Comparison of ENCODE assay signal across 19 cellular contexts in the genomic region with DNA sequence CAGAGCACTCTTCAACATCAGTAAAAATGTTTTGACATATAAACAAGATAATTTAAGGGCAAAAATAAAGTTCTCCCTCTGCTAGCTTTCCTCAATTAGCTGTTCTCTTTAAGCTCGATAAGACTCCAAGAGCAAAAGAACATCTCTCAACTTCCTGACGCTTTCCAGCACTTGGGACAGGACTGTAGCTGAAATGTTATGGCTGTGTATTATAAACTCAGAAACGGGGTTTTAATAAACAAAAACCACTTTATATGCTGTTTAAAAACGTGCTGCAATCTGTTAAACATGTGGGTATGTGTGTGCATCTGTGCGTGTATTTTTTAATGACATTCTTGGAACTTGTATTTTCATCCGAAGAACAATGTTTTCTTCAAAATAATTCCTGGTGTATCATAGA.
A peak's percentile ranks its signal among the peaks of the same experiment; 100 is the strongest.
DNase-seq lines count a peak whose midpoint lies in the region; ATAC-seq, FAIRE-seq and TF ChIP-seq lines count a peak whose summit lies in the region.
"Had no signal": no experiment of that assay in that cellular context is flagged by ENCODE, and none has a peak within 500 bp of the region (broad histone marks: within the 10 kb centered on the region; RNA-seq: fewer than 3 reads in every experiment).

No MANE protein-coding gene starts in this region.

- H3K27ac ChIP-seq in GM23248 (no peak overlapping the region), PC-9 (no peak overlapping the region)
- H3K27ac ChIP-seq: C4-2B had no signal

- CTCF ChIA-PET in PC-9 (lab: Charles Lee), result no interaction called here

- no peaks in the 10 kb centered on the region for H3K36me3 ChIP-seq in GM23248 (ENCODE audit: low read depth)
- H3K36me3 ChIP-seq in PC-9 (ENCODE audit: low read depth), result no peaks in the 10 kb centered on the region
- H3K36me3 ChIP-seq: BE2C had no signal

- no peak overlapping the region for H3K4me3 ChIP-seq in GM23248
- H3K4me3 ChIP-seq in PC-9, result no peak overlapping the region
- H3K4me3 ChIP-seq in fibroblast of villous mesenchyme (ENCODE audit: low read depth, low read length), result no peak overlapping the region
- H3K4me3 ChIP-seq: GM23338 had no signal

- DNase-seq in GM23248 (no peak), PC-9 (no peak), fibroblast of villous mesenchyme (ENCODE audit: low read depth) (peak; percentile 81), HTR-8/SVneo (ENCODE audit: insufficient read length, low spot score) (no peak), NCI-H146 (lab: John Stamatoyannopoulos, UW) (no peak)
- DNase-seq: BE2C; CD4-positive, alpha-beta memory T cell; DMS153; DMS79 treated with DMSO at 0.1 percent for 48 hours; EL; H7 had no signal

- H3K9me2 ChIP-seq in GM23248 (ENCODE audit: insufficient read depth) (no peaks in the 10 kb centered on the region), PC-9 (ENCODE audit: insufficient read depth) (no peaks in the 10 kb centered on the region)

- H3K9ac ChIP-seq in GM23248, result no peak overlapping the region

- H2AFZ ChIP-seq in GM23248 (peak overlapping the region; percentile 48), PC-9 (peak overlapping the region; percentile 52; the same call in 1 of the 2 replicates)
- H2AFZ ChIP-seq: GM23338 had no signal

- H3K4me2 ChIP-seq in GM23248 (ENCODE audit: unreplicated experiment), result no peak overlapping the region
- H3K4me2 ChIP-seq in PC-9, result no peak overlapping the region
- H3K4me2 ChIP-seq: GM23338 had no signal

- no peaks in the 10 kb centered on the region for H3K79me2 ChIP-seq in GM23248 (ENCODE audit: insufficient read depth)
- H3K79me2 ChIP-seq in PC-9 (ENCODE audit: low read depth), result no peaks in the 10 kb centered on the region

- POLR2A ChIA-PET in PC-9 (lab: Charles Lee; ENCODE audit: unreplicated experiment), result interaction anchor here (0.7 kb wide), 1 partner anchor 26 kb away, joined by 6 read pairs; no protein-coding TSS in a partner anchor

- H4K20me1 ChIP-seq in GM23248 (ENCODE audit: insufficient read depth) (no peaks in the 10 kb centered on the region), PC-9 (ENCODE audit: insufficient read depth) (no peaks in the 10 kb centered on the region)

- no TSS peak for BruUV-seq in PC-9 (replicated peaks; lab: Mats Ljungman, UMichigan)

- intact Hi-C loops in PC-9 (cut with micrococcal nuclease; ENCODE audit: unreplicated experiment), result no loop called here

- H3K4me1 ChIP-seq in GM23248 (ENCODE audit: insufficient read depth) (no peaks in the 10 kb centered on the region), PC-9 (replicated peaks; ENCODE audit: insufficient read depth) (no peaks in the 10 kb centered on the region)
- H3K4me1 ChIP-seq: BE2C had no signal

- WGBS in GM23248 (ENCODE audit: low coverage in 1 of 2, low lambda C conversion rate in 2 of 2, missing lambda C conversion rate in 2 of 2), 2 experiments, result 5 to 8% methylated on average over 6 of the region's 6 CpGs

- in situ Hi-C loops in GM23248 (cut with MboI), result no loop called here

- H3F3A ChIP-seq in GM23248 (ENCODE audit: insufficient read depth) (no peaks in the 10 kb centered on the region), PC-9 (ENCODE audit: insufficient read depth, low read depth) (no peaks in the 10 kb centered on the region)

- H3K27me3 ChIP-seq in GM23248 (replicated peaks; ENCODE audit: insufficient read depth) (no peaks in the 10 kb centered on the region), PC-9 (ENCODE audit: insufficient read depth, low read depth) (no peaks in the 10 kb centered on the region)
- H3K27me3 ChIP-seq: BE2C had no signal

- no peak for TF ChIP-seq CTCF in PC-9 (conservative IDR thresholded peaks at IDR 0.05)
- TF ChIP-seq CTCF in fibroblast of villous mesenchyme (IDR thresholded peaks at IDR 0.05; ENCODE audit: insufficient read depth, low read depth, low read length), result no peak

- no peak for FAIRE-seq in HTR-8/SVneo (lab: Jason Lieb, UNC)
- FAIRE-seq: A204.1, G401.6, GM12891, GM19239 had no signal

- no peak for ATAC-seq in HG03469 (IDR thresholded peaks at IDR 0.05; ENCODE audit: unreplicated experiment)
- ATAC-seq in GM19351 (IDR thresholded peaks at IDR 0.05; ENCODE audit: unreplicated experiment), result no peak
- ATAC-seq: GM23338 had no signal

- H3K9me3 ChIP-seq in GM23248 (ENCODE audit: low read depth) (no peaks in the 10 kb centered on the region), PC-9 (ENCODE audit: insufficient read depth, low read depth) (no peaks in the 10 kb centered on the region)
- H3K9me3 ChIP-seq: BE2C had no signal
